ENCODE assay signal across 8 cellular contexts in the genomic region with DNA sequence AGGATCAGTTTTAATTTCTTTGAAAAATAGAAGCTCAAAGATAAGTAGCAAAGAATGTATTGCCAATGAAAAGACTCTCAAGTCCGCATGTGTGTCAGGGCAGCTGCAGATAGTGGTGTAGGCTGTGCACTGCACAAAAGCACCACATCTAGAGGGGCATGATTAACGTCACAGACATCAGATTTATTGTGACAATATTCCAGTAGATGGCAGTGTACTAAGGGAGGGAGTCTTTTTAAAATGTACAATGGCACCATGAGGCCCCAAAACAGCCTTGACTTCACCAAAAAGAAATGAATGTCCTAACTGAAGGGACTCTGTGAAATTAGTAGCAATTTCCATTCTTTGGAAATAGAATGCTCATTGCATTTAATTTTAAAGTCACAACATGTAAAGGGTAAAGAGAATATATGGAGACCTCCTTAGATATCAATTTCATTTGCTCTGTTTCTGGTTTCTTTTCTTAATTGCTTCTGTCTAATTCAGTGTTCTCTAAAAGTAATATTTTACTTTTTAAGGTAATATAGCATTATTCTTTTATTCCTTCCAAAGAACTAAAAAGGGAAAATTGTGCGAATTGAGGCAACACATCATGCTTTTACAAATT.
DNase-seq lines count a peak whose midpoint lies in the region; ATAC-seq, FAIRE-seq and TF ChIP-seq lines count a peak whose summit lies in the region.

No MANE protein-coding gene starts in this region.

- in situ Hi-C loops in astrocyte of the cerebellum (cut with HindIII; ENCODE audit: low sequenced_read_pairs) = no loop called here

- H3K9me3 Mint-ChIP-seq in Calu3 (ENCODE audit: low read depth, unreplicated experiment) = no peaks in the 10 kb centered on the region

- peak; percentile 72 for FAIRE-seq in islet of Langerhans (lab: Jason Lieb, UNC)

- TF ChIP-seq CTCF in Calu3 (IDR thresholded peaks at IDR 0.05; ENCODE audit: unreplicated experiment) = no peak
- peak; percentile 42 for TF ChIP-seq CTCF in astrocyte of the cerebellum (IDR thresholded peaks at IDR 0.05; ENCODE audit: low read depth, low read length, missing control alignments)

- ATAC-seq in GM18517 (IDR thresholded peaks at IDR 0.05; ENCODE audit: unreplicated experiment) (peak; percentile 96), HG02885 (IDR thresholded peaks at IDR 0.05; ENCODE audit: poor library complexity, unreplicated experiment) (peak; percentile 97)

- intact Hi-C loops in Calu3 (cut with micrococcal nuclease; ENCODE audit: unreplicated experiment) = no loop called here

- H3K4me1 Mint-ChIP-seq in Calu3 (ENCODE audit: low read depth, unreplicated experiment) = peaks cover 16% of the 10 kb centered on the region

- peak; percentile 13 for DNase-seq in Calu3
- DNase-seq in NCI-H2227 (lab: John Stamatoyannopoulos, UW; ENCODE audit: unreplicated experiment) = peak; percentile 65
- DNase-seq in astrocyte of the cerebellum (ENCODE audit: low read depth) = peak; percentile 28
- no peak for DNase-seq in NCI-H1048 (lab: John Stamatoyannopoulos, UW)
- no peak for DNase-seq in central memory CD4-positive, alpha-beta T cell

- no peak overlapping the region for H3K4me3 Mint-ChIP-seq in Calu3 (ENCODE audit: low read depth, unreplicated experiment)

- H3K27me3 Mint-ChIP-seq in Calu3 (ENCODE audit: unreplicated experiment) = no peaks in the 10 kb centered on the region

- CTCF ChIA-PET in Calu3 (lab: Charles Lee) = no interaction called here

- no peak overlapping the region for H3K27ac Mint-ChIP-seq in Calu3 (ENCODE audit: unreplicated experiment)

- no peak overlapping the region for H3K4me3 ChIP-seq in astrocyte of the cerebellum (ENCODE audit: low read depth, low read length)

- H3K36me3 Mint-ChIP-seq in Calu3 (ENCODE audit: insufficient read depth, unreplicated experiment) = peaks cover 6% of the 10 kb centered on the region

- no TSS peak for BruUV-seq in Calu3 (replicated peaks; lab: Mats Ljungman, UMichigan)

Comparison
In these comparisons a context has a peak if more than half of its experiments do, and no peak if none do; other contexts are left out.
1. DNase-seq: peak in Calu3 (single experiment), NCI-H2227 (single experiment) and astrocyte of the cerebellum (single experiment); none in NCI-H1048 (single experiment) and central memory CD4-positive, alpha-beta T cell (single experiment).